1 cellular context compared by ENCODE assay signal in genomic region chr19:17336872-17337674, GRCh38.
TF ChIP-seq lines count a peak whose summit lies in the region.

A gene with protein sequence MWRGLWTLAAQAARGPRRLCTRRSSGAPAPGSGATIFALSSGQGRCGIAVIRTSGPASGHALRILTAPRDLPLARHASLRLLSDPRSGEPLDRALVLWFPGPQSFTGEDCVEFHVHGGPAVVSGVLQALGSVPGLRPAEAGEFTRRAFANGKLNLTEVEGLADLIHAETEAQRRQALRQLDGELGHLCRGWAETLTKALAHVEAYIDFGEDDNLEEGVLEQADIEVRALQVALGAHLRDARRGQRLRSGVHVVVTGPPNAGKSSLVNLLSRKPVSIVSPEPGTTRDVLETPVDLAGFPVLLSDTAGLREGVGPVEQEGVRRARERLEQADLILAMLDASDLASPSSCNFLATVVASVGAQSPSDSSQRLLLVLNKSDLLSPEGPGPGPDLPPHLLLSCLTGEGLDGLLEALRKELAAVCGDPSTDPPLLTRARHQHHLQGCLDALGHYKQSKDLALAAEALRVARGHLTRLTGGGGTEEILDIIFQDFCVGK (plus strand): TSS chr19:17337553. CDS start chr19:17337612, 59 bp downstream.

TF ChIP-seq in HEK293, 187 proteins besides CTCF, POLR2A, EP300 and RAD21 (continued from another document):
- TF ChIP-seq ZNF311 (tag by site-specific recombination; IDR thresholded peaks at IDR 0.05; ENCODE audit: borderline replicate concordance) (no peak), ZSCAN23 (tag by site-specific recombination; IDR thresholded peaks at IDR 0.05) (peak; percentile 82), ZBTB21 (tag by site-specific recombination; IDR thresholded peaks at IDR 0.05) (peak; percentile 82; the same call in 1 of the 2 replicates), KLF17 (tag by site-specific recombination; IDR thresholded peaks at IDR 0.05) (peak; percentile 99), ZNF571 (tag by site-specific recombination; IDR thresholded peaks at IDR 0.05) (no peak), ZNF112 (tag by site-specific recombination; IDR thresholded peaks at IDR 0.05) (no peak), ZNF555 (tag by site-specific recombination; conservative IDR thresholded peaks at IDR 0.05) (no peak), HOXA7 (CRISPR knock-in tag; IDR thresholded peaks at IDR 0.05; ENCODE audit: borderline replicate concordance) (no peak), ZNF747 (tag by site-specific recombination; IDR thresholded peaks at IDR 0.05) (no peak), ZNF202 (tag by site-specific recombination; IDR thresholded peaks at IDR 0.05; ENCODE audit: borderline replicate concordance) (no peak), ZFP69B (tag by site-specific recombination; IDR thresholded peaks at IDR 0.05) (peak; percentile 93), ZNF24 (tag by site-specific recombination; IDR thresholded peaks at IDR 0.05) (peak; percentile 82; the same call in 1 of the 2 replicates), ZNF266 (tag by site-specific recombination; IDR thresholded peaks at IDR 0.05; ENCODE audit: low read depth) (no peak), MZF1 (tag by site-specific recombination; IDR thresholded peaks at IDR 0.05; ENCODE audit: borderline replicate concordance) (no peak; the same call in 1 of the 2 replicates), ZNF514 (tag by site-specific recombination; IDR thresholded peaks at IDR 0.05) (no peak), REPIN1 (tag by site-specific recombination; IDR thresholded peaks at IDR 0.05; ENCODE audit: low read depth) (peak; percentile 97; the same call in 1 of the 2 replicates), PRDM1 (tag by site-specific recombination; IDR thresholded peaks at IDR 0.05) (peak; percentile 56; the same call in 1 of the 2 replicates), ZSCAN30 (tag by site-specific recombination; IDR thresholded peaks at IDR 0.05) (peak; percentile 32; the same call in 1 of the 2 replicates), ZNF692 (tag by site-specific recombination; IDR thresholded peaks at IDR 0.05) (peak; percentile 93), ZNF48 (tag by site-specific recombination; IDR thresholded peaks at IDR 0.05) (no peak), ZNF623 (tag by site-specific recombination; IDR thresholded peaks at IDR 0.05) (peak; percentile 35), TSHZ1 (tag by site-specific recombination; IDR thresholded peaks at IDR 0.05; ENCODE audit: borderline replicate concordance) (peak; percentile 55; the same call in 1 of the 2 replicates), ZNF121 (tag by site-specific recombination; IDR thresholded peaks at IDR 0.05) (0 out of 2 replicates have a peak, but pooled peaks have one; percentile 21), ZNF302 (tag by site-specific recombination; IDR thresholded peaks at IDR 0.05; ENCODE audit: low read depth) (no peak), ZNF473 (tag by site-specific recombination; IDR thresholded peaks at IDR 0.05) (no peak), YY2 (tag by site-specific recombination; IDR thresholded peaks at IDR 0.05) (peak; percentile 100), SP7 (tag by site-specific recombination; IDR thresholded peaks at IDR 0.05) (peak; percentile 97), ZNF791 (tag by site-specific recombination; IDR thresholded peaks at IDR 0.05) (no peak), SCRT2 (tag by site-specific recombination; IDR thresholded peaks at IDR 0.05) (peak; percentile 64), ZNF324 (tag by site-specific recombination; IDR thresholded peaks at IDR 0.05) (peak; percentile 96), HOXD13 (CRISPR knock-in tag; IDR thresholded peaks at IDR 0.05; ENCODE audit: borderline replicate concordance) (peak; percentile 66; the same call in 1 of the 2 replicates), ZNF585B (tag by site-specific recombination; IDR thresholded peaks at IDR 0.05) (no peak), ZNF391 (tag by site-specific recombination; IDR thresholded peaks at IDR 0.05; ENCODE audit: borderline replicate concordance, low read depth) (peak; percentile 99; the same call in 1 of the 2 replicates), ZSCAN5A (tag by site-specific recombination; IDR thresholded peaks at IDR 0.05) (peak; percentile 77), ZSCAN16 (tag by site-specific recombination; IDR thresholded peaks at IDR 0.05) (peak; percentile 9; the same call in 1 of the 2 replicates), GLIS2 (tag by site-specific recombination; IDR thresholded peaks at IDR 0.05) (peak; percentile 75), ZNF174 (tag by site-specific recombination; IDR thresholded peaks at IDR 0.05) (no peak), ZNF114 (tag by site-specific recombination; IDR thresholded peaks at IDR 0.05) (no peak), ZNF350 (tag by site-specific recombination; IDR thresholded peaks at IDR 0.05) (no peak; the same call in 1 of the 2 replicates), ZNF561 (tag by site-specific recombination; IDR thresholded peaks at IDR 0.05; ENCODE audit: borderline replicate concordance) (peak; percentile 95), ZNF221 (tag by site-specific recombination; IDR thresholded peaks at IDR 0.05; ENCODE audit: borderline replicate concordance) (no peak), PRDM10 (tag by site-specific recombination; IDR thresholded peaks at IDR 0.05) (peak; percentile 88), SP2 (tag by site-specific recombination; IDR thresholded peaks at IDR 0.05) (peak; percentile 100), ZNF223 (tag by site-specific recombination; IDR thresholded peaks at IDR 0.05) (0 out of 2 replicates have a peak, but pooled peaks have one; percentile 60), ZNF76 (tag by site-specific recombination; IDR thresholded peaks at IDR 0.05; ENCODE audit: borderline replicate concordance, low read depth) (peak; percentile 92)
- TF ChIP-seq, protein P1, sequence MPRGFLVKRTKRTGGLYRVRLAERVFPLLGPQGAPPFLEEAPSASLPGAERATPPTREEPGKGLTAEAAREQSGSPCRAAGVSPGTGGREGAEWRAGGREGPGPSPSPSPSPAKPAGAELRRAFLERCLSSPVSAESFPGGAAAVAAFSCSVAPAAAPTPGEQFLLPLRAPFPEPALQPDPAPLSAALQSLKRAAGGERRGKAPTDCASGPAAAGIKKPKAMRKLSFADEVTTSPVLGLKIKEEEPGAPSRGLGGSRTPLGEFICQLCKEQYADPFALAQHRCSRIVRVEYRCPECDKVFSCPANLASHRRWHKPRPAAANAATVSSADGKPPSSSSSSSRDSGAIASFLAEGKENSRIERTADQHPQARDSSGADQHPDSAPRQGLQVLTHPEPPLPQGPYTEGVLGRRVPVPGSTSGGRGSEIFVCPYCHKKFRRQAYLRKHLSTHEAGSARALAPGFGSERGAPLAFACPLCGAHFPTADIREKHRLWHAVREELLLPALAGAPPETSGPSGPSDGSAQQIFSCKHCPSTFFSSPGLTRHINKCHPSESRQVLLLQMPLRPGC (tag by site-specific recombination; IDR thresholded peaks at IDR 0.05), result peak; percentile 92
- TF ChIP-seq, protein P2, sequence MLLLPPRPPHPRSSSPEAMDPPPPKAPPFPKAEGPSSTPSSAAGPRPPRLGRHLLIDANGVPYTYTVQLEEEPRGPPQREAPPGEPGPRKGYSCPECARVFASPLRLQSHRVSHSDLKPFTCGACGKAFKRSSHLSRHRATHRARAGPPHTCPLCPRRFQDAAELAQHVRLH (tag by site-specific recombination; IDR thresholded peaks at IDR 0.05), result peak; percentile 99
- TF ChIP-seq, protein P3, sequence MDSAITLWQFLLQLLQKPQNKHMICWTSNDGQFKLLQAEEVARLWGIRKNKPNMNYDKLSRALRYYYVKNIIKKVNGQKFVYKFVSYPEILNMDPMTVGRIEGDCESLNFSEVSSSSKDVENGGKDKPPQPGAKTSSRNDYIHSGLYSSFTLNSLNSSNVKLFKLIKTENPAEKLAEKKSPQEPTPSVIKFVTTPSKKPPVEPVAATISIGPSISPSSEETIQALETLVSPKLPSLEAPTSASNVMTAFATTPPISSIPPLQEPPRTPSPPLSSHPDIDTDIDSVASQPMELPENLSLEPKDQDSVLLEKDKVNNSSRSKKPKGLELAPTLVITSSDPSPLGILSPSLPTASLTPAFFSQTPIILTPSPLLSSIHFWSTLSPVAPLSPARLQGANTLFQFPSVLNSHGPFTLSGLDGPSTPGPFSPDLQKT (IDR thresholded peaks at IDR 0.05; ENCODE audit: borderline replicate concordance, low read depth, low read length), result peak; percentile 68; the same call in 1 of the 2 replicates
